Comparison of ENCODE assay signal across 8 cellular contexts in genomic region chr1:248640906-248641305, GRCh38.
ATAC-seq lines count a peak whose summit lies in the region.

No MANE protein-coding gene starts in this region.

- peak; percentile 50 for ATAC-seq in GM18498 (IDR thresholded peaks at IDR 0.05; ENCODE audit: unreplicated experiment)
- peak; percentile 40 for ATAC-seq in GM18868 (IDR thresholded peaks at IDR 0.05; ENCODE audit: unreplicated experiment)
- peak; percentile 47 for ATAC-seq in GM19395 (IDR thresholded peaks at IDR 0.05; ENCODE audit: unreplicated experiment)
- ATAC-seq in GM21528 (IDR thresholded peaks at IDR 0.05; ENCODE audit: low FRiP score, unreplicated experiment), result peak; percentile 39
- peak; percentile 28 for ATAC-seq in HG02642 (IDR thresholded peaks at IDR 0.05; ENCODE audit: poor library complexity, unreplicated experiment)
- peak; percentile 44 for ATAC-seq in HG02970 (IDR thresholded peaks at IDR 0.05; ENCODE audit: low FRiP score, unreplicated experiment)
- ATAC-seq in HG03159 (IDR thresholded peaks at IDR 0.05; ENCODE audit: unreplicated experiment), result peak; percentile 50
- ATAC-seq in HG03520 (IDR thresholded peaks at IDR 0.05; ENCODE audit: unreplicated experiment), result peak; percentile 25

Comparison
In these comparisons a context has a peak if more than half of its experiments do, and no peak if none do; other contexts are left out.
1. Peak in every context shown above with its lines: ATAC-seq.